In the genomic region with DNA sequence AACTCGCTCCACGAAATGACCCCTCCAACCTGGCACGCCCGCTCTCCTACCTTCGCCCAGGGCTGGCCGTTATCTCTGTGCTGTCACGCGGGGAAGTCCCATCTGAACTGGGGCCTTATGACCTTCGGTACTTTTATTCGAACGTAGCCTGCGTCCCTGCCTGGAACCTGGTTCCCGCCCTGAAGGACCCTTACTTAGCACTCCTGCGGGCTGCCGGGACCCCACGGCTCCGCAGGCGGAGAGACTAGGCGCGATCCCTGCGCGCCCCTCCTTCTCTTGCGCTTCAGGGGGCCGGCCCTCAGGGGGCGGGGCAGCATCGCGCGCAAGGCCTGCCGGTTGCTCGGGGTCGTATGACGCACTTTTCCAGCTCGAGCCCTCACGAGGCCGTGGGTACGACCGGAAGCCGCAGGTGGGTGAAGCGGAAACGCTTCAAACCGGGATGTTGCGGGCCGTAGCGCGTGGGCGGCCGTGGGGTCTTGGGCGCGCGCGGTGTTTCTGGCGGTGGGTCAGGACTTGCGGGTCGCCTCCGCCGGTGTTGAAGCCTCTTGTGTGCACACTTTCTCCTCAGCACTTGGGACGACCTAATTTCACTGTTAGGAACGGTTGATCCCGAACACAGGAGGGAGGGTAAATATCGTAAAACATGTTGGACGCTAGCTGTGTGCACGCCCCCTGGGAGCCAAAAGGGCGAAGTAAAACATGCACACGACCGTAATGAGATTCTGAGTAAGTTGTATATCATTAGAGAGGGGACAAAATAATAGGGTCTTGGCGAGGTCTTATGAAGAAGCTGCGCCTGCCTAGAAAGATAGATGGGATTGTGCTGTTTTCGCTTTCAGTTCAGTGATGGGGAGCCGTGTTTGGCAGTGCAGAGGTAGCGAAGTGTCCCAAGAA, we compare ENCODE assay signal across 1 cellular context.
TF ChIP-seq lines count a peak whose summit lies in the region.

A gene (plus strand): TSS at position 325 of the 894 bp plus-strand sequence. CDS start 6,991 bp downstream, outside the sequence.
A gene with protein sequence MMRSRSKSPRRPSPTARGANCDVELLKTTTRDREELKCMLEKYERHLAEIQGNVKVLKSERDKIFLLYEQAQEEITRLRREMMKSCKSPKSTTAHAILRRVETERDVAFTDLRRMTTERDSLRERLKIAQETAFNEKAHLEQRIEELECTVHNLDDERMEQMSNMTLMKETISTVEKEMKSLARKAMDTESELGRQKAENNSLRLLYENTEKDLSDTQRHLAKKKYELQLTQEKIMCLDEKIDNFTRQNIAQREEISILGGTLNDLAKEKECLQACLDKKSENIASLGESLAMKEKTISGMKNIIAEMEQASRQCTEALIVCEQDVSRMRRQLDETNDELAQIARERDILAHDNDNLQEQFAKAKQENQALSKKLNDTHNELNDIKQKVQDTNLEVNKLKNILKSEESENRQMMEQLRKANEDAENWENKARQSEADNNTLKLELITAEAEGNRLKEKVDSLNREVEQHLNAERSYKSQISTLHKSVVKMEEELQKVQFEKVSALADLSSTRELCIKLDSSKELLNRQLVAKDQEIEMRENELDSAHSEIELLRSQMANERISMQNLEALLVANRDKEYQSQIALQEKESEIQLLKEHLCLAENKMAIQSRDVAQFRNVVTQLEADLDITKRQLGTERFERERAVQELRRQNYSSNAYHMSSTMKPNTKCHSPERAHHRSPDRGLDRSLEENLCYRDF (minus strand): TSS at position 300 of the 894 bp plus-strand sequence. CDS start 45,503 bp downstream, outside the sequence.

TF ChIP-seq in HepG2, 621 proteins besides CTCF, POLR2A, EP300 and RAD21 (continued from another document and continues in another):
- TF ChIP-seq ZFX (CRISPR knock-in tag; IDR thresholded peaks at IDR 0.05; ENCODE audit: low read depth) (peak; percentile 96), EHMT2 (IDR thresholded peaks at IDR 0.05; ENCODE audit: borderline replicate concordance, low read depth, low read length) (no peak), ZMAT3 (CRISPR knock-in tag; conservative IDR thresholded peaks at IDR 0.05) (peak; percentile 97), MXD4 (CRISPR knock-in tag; IDR thresholded peaks at IDR 0.05) (peak; percentile 98), ZNF891 (CRISPR knock-in tag; IDR thresholded peaks at IDR 0.05) (peak; percentile 97), JUNB (CRISPR knock-in tag; IDR thresholded peaks at IDR 0.05; ENCODE audit: borderline replicate concordance) (no peak), YEATS4 (CRISPR knock-in tag; IDR thresholded peaks at IDR 0.05; ENCODE audit: borderline replicate concordance) (peak; percentile 99), JARID2 (CRISPR knock-in tag; IDR thresholded peaks at IDR 0.05; ENCODE audit: insufficient replicate concordance) (no peak), SP1 (IDR thresholded peaks at IDR 0.05) (no peak), SP1 (CRISPR knock-in tag; IDR thresholded peaks at IDR 0.05) (peak; percentile 94), LCORL (IDR thresholded peaks at IDR 0.05) (no peak), LCORL (CRISPR knock-in tag; IDR thresholded peaks at IDR 0.05) (peak; percentile 86), ZC3H4 (CRISPR knock-in tag; IDR thresholded peaks at IDR 0.05; ENCODE audit: borderline replicate concordance) (peak; percentile 22; the same call in 1 of the 2 replicates), ZNF674 (CRISPR knock-in tag; IDR thresholded peaks at IDR 0.05; ENCODE audit: low read depth) (peak; percentile 96; the same call in 1 of the 2 replicates), ZNF17 (CRISPR knock-in tag; IDR thresholded peaks at IDR 0.05) (no peak), CENPX (CRISPR knock-in tag; IDR thresholded peaks at IDR 0.05) (no peak), NFIB (CRISPR knock-in tag; IDR thresholded peaks at IDR 0.05; ENCODE audit: borderline replicate concordance) (no peak), ZNF607 (CRISPR knock-in tag; IDR thresholded peaks at IDR 0.05; ENCODE audit: borderline replicate concordance) (peak; percentile 98), ZNF232 (CRISPR knock-in tag; IDR thresholded peaks at IDR 0.05; ENCODE audit: borderline replicate concordance) (peak; percentile 98), MIER2 (CRISPR knock-in tag; IDR thresholded peaks at IDR 0.05) (peak; percentile 59), FIP1L1 (IDR thresholded peaks at IDR 0.05; ENCODE audit: borderline replicate concordance, insufficient read depth, low read depth, low read length) (peak; percentile 70; the same call in 1 of the 2 replicates), ZNF446 (CRISPR knock-in tag; IDR thresholded peaks at IDR 0.05) (peak; percentile 58; the same call in 1 of the 2 replicates), TRIM24 (CRISPR knock-in tag; IDR thresholded peaks at IDR 0.05) (no peak), XRCC5 (optimal IDR thresholded peaks at IDR 0.05; ENCODE audit: low read length) (peak; percentile 91), HIVEP1 (CRISPR knock-in tag; IDR thresholded peaks at IDR 0.05) (peak; percentile 96), ZNF207 (IDR thresholded peaks at IDR 0.05; ENCODE audit: borderline replicate concordance) (no peak), BRCA1 (CRISPR knock-in tag; IDR thresholded peaks at IDR 0.05) (peak; percentile 95; the same call in 1 of the 2 replicates), ZNF878 (CRISPR knock-in tag; IDR thresholded peaks at IDR 0.05) (peak; percentile 93), ARNT (IDR thresholded peaks at IDR 0.05) (no peak), ZNF678 (CRISPR knock-in tag; IDR thresholded peaks at IDR 0.05) (peak; percentile 92; the same call in 1 of the 2 replicates), ZNF546 (CRISPR knock-in tag; conservative IDR thresholded peaks at IDR 0.05) (peak; percentile 94), ZNF121 (CRISPR knock-in tag; IDR thresholded peaks at IDR 0.05) (peak; percentile 28; the same call in 1 of the 2 replicates), ZNF841 (CRISPR knock-in tag; IDR thresholded peaks at IDR 0.05; ENCODE audit: borderline replicate concordance) (no peak), ZNF567 (CRISPR knock-in tag; IDR thresholded peaks at IDR 0.05; ENCODE audit: borderline replicate concordance) (0 out of 2 replicates have a peak, but pooled peaks have one; percentile 26), ERF (CRISPR knock-in tag; IDR thresholded peaks at IDR 0.05) (peak; percentile 99), ZNF850 (CRISPR knock-in tag; conservative IDR thresholded peaks at IDR 0.05) (no peak), KLF11 (CRISPR knock-in tag; IDR thresholded peaks at IDR 0.05) (peak; percentile 94)
- TF ChIP-seq, protein P1, sequence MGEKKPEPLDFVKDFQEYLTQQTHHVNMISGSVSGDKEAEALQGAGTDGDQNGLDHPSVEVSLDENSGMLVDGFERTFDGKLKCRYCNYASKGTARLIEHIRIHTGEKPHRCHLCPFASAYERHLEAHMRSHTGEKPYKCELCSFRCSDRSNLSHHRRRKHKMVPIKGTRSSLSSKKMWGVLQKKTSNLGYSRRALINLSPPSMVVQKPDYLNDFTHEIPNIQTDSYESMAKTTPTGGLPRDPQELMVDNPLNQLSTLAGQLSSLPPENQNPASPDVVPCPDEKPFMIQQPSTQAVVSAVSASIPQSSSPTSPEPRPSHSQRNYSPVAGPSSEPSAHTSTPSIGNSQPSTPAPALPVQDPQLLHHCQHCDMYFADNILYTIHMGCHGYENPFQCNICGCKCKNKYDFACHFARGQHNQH (CRISPR knock-in tag; IDR thresholded peaks at IDR 0.05), result peak; percentile 97
- TF ChIP-seq, protein P2, sequence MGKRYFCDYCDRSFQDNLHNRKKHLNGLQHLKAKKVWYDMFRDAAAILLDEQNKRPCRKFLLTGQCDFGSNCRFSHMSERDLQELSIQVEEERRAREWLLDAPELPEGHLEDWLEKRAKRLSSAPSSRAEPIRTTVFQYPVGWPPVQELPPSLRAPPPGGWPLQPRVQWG (CRISPR knock-in tag; IDR thresholded peaks at IDR 0.05; ENCODE audit: borderline replicate concordance, low read depth), result no peak
- TF ChIP-seq, protein P3, sequence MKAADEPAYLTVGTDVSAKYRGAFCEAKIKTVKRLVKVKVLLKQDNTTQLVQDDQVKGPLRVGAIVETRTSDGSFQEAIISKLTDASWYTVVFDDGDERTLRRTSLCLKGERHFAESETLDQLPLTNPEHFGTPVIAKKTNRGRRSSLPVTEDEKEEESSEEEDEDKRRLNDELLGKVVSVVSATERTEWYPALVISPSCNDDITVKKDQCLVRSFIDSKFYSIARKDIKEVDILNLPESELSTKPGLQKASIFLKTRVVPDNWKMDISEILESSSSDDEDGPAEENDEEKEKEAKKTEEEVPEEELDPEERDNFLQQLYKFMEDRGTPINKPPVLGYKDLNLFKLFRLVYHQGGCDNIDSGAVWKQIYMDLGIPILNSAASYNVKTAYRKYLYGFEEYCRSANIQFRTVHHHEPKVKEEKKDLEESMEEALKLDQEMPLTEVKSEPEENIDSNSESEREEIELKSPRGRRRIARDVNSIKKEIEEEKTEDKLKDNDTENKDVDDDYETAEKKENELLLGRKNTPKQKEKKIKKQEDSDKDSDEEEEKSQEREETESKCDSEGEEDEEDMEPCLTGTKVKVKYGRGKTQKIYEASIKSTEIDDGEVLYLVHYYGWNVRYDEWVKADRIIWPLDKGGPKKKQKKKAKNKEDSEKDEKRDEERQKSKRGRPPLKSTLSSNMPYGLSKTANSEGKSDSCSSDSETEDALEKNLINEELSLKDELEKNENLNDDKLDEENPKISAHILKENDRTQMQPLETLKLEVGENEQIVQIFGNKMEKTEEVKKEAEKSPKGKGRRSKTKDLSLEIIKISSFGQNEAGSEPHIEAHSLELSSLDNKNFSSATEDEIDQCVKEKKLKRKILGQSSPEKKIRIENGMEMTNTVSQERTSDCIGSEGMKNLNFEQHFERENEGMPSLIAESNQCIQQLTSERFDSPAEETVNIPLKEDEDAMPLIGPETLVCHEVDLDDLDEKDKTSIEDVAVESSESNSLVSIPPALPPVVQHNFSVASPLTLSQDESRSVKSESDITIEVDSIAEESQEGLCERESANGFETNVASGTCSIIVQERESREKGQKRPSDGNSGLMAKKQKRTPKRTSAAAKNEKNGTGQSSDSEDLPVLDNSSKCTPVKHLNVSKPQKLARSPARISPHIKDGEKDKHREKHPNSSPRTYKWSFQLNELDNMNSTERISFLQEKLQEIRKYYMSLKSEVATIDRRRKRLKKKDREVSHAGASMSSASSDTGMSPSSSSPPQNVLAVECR (CRISPR knock-in tag; IDR thresholded peaks at IDR 0.05; ENCODE audit: borderline replicate concordance), result peak; percentile 98
- TF ChIP-seq, protein P4, sequence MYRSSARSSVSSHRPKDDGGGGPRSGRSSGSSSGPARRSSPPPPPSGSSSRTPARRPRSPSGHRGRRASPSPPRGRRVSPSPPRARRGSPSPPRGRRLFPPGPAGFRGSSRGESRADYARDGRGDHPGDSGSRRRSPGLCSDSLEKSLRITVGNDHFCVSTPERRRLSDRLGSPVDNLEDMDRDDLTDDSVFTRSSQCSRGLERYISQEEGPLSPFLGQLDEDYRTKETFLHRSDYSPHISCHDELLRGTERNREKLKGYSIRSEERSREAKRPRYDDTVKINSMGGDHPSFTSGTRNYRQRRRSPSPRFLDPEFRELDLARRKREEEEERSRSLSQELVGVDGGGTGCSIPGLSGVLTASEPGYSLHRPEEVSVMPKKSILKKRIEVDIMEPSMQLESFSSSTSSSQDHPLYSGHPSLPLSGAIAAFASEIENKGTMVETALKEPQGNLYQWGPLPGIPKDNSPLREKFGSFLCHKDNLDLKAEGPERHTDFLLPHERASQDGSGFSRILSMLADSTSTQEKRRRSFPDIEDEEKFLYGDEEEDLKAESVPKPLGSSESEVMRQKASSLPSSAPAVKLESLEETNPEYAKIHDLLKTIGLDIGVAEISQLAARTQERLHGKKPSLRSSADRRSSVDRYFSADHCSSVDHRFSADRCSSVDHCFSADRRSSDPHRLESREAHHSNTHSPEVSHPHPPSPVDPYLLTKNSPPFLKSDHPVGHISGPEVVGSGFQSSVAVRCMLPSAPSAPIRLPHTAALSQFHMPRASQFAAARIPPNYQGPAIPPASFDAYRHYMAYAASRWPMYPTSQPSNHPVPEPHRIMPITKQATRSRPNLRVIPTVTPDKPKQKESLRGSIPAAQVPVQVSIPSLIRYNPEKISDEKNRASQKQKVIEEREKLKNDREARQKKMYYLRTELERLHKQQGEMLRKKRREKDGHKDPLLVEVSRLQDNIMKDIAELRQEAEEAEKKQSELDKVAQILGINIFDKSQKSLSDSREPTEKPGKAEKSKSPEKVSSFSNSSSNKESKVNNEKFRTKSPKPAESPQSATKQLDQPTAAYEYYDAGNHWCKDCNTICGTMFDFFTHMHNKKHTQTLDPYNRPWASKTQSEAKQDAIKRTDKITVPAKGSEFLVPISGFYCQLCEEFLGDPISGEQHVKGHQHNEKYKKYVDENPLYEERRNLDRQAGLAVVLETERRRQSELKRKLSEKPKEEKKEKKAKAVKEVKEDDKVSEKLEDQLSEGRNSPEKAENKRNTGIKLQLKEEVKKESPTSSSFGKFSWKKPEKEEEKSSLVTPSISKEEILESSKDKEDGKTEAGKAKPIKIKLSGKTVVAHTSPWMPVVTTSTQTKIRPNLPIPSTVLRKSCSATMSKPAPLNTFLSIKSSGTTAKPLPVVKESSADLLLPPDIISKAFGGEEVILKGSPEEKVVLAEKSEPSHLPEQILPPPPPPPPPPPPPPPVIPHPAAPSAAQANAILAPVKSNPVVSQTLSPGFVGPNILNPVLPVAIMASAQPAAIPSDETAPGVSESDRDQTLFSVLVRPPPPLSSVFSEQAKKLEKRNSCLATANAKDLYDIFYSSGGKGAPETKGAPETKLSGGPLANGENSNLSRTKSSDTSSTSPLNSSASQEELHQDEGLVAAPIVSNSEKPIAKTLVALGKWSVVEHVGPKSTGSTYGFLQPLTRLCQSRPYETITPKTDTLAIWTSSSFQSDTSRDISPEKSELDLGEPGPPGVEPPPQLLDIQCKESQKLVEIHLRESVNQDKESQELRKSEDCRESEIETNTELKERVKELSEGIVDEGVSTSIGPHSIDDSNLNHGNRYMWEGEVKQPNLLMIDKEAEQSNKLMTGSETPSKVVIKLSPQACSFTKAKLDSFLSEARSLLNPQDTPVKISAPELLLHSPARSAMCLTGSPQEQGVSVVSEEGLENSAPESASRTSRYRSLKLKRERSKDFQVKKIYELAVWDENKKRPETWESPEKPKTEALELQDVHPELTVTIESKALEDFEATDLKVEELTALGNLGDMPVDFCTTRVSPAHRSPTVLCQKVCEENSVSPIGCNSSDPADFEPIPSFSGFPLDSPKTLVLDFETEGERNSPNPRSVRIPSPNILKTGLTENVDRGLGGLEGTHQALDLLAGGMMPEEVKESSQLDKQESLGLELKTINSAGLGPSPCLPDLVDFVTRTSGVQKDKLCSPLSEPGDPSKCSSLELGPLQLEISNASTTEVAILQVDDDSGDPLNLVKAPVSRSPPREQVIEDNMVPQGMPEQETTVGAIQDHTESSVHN (CRISPR knock-in tag; IDR thresholded peaks at IDR 0.05), result peak; percentile 96
- TF ChIP-seq, protein P5, sequence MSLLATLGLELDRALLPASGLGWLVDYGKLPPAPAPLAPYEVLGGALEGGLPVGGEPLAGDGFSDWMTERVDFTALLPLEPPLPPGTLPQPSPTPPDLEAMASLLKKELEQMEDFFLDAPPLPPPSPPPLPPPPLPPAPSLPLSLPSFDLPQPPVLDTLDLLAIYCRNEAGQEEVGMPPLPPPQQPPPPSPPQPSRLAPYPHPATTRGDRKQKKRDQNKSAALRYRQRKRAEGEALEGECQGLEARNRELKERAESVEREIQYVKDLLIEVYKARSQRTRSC (CRISPR knock-in tag; IDR thresholded peaks at IDR 0.05; ENCODE audit: low read depth), result peak; percentile 95
- TF ChIP-seq, protein P6, sequence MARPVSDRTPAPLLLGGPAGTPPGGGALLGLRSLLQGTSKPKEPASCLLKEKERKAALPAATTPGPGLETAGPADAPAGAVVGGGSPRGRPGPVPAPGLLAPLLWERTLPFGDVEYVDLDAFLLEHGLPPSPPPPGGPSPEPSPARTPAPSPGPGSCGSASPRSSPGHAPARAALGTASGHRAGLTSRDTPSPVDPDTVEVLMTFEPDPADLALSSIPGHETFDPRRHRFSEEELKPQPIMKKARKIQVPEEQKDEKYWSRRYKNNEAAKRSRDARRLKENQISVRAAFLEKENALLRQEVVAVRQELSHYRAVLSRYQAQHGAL (CRISPR knock-in tag; IDR thresholded peaks at IDR 0.05; ENCODE audit: not compliant biosample characterization), result peak; percentile 49
